Comparison of ENCODE assay signal across 1 cellular context in the genomic region with DNA sequence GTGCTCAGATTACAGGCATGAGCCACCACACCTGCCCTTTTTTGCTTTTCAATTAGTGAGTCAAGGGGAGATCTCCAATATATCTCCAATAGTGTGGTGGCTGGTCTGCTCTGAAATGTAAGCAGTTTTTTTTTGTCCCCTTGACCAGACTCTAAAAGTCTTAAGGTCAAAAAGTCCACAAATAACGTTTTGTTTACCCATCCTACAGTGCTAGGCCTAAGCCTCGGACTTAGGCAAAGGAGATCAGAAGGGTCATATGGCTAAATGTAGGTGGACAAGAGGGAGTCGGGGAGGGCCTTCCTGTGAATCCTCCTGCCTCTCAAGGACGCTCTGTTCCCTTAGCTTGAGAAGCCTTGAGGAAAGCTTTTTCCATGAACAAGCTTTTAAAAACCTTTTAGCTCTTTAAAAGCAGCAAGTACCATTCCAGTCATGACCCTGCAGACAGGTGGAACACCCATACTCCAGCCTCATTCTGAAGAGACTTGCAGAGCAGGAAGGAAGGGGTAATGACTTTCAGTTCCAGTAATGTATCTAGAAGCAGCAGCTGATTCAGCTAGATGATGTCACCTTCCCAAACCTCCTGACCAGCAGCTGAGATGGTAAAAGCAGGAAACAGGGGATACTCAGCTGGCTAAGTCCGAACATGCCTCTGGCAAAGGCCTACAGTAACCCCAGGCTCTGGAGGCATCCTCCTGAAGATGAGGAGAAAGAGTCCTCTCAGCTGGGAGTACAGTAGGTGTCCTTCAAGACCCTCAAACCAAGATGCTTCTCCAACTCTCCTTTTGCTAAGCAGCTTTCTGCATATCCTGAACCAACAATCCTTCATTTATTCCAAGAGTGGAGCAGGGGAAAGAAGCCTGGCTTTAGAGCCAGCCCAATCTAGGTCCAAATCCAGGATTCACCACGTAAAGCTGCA.
A peak's percentile ranks its signal among the peaks of the same experiment; 100 is the strongest.
TF ChIP-seq lines count a peak whose summit lies in the region.

No MANE protein-coding gene starts in this region.

TF ChIP-seq in HepG2, 621 proteins besides CTCF, POLR2A, EP300 and RAD21 (continued from another document and continues in another):
- TF ChIP-seq ZNF20 (CRISPR knock-in tag; IDR thresholded peaks at IDR 0.05) (no peak), ZNF484 (CRISPR knock-in tag; IDR thresholded peaks at IDR 0.05; ENCODE audit: borderline replicate concordance, low read depth) (no peak), KAT8 (CRISPR knock-in tag; IDR thresholded peaks at IDR 0.05) (no peak; the same call in 1 of the 2 replicates), PCBP1 (IDR thresholded peaks at IDR 0.05; ENCODE audit: borderline replicate concordance, low read depth, low read length) (no peak), SNAI1 (CRISPR knock-in tag; IDR thresholded peaks at IDR 0.05; ENCODE audit: borderline replicate concordance) (peak; percentile 62; the same call in 1 of the 2 replicates), ARNT (IDR thresholded peaks at IDR 0.05) (no peak), PAWR (CRISPR knock-in tag; IDR thresholded peaks at IDR 0.05; ENCODE audit: borderline replicate concordance) (no peak), ZKSCAN5 (CRISPR knock-in tag; IDR thresholded peaks at IDR 0.05) (no peak), ZNF253 (CRISPR knock-in tag; IDR thresholded peaks at IDR 0.05; ENCODE audit: borderline replicate concordance) (no peak), ZNF296 (CRISPR knock-in tag; conservative IDR thresholded peaks at IDR 0.05) (no peak), ZNF292 (CRISPR knock-in tag; IDR thresholded peaks at IDR 0.05; ENCODE audit: borderline replicate concordance, low read depth) (no peak), TAF1 (CRISPR knock-in tag; IDR thresholded peaks at IDR 0.05) (no peak), MLLT10 (CRISPR knock-in tag; IDR thresholded peaks at IDR 0.05) (no peak)
- TF ChIP-seq, protein P1, sequence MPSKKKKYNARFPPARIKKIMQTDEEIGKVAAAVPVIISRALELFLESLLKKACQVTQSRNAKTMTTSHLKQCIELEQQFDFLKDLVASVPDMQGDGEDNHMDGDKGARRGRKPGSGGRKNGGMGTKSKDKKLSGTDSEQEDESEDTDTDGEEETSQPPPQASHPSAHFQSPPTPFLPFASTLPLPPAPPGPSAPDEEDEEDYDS (CRISPR knock-in tag; IDR thresholded peaks at IDR 0.05) = peak; percentile 45; the same call in 1 of the 2 replicates
- TF ChIP-seq, protein P2, sequence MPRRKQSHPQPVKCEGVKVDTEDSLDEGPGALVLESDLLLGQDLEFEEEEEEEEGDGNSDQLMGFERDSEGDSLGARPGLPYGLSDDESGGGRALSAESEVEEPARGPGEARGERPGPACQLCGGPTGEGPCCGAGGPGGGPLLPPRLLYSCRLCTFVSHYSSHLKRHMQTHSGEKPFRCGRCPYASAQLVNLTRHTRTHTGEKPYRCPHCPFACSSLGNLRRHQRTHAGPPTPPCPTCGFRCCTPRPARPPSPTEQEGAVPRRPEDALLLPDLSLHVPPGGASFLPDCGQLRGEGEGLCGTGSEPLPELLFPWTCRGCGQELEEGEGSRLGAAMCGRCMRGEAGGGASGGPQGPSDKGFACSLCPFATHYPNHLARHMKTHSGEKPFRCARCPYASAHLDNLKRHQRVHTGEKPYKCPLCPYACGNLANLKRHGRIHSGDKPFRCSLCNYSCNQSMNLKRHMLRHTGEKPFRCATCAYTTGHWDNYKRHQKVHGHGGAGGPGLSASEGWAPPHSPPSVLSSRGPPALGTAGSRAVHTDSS (CRISPR knock-in tag; conservative IDR thresholded peaks at IDR 0.05) = no peak
- TF ChIP-seq, protein P3, sequence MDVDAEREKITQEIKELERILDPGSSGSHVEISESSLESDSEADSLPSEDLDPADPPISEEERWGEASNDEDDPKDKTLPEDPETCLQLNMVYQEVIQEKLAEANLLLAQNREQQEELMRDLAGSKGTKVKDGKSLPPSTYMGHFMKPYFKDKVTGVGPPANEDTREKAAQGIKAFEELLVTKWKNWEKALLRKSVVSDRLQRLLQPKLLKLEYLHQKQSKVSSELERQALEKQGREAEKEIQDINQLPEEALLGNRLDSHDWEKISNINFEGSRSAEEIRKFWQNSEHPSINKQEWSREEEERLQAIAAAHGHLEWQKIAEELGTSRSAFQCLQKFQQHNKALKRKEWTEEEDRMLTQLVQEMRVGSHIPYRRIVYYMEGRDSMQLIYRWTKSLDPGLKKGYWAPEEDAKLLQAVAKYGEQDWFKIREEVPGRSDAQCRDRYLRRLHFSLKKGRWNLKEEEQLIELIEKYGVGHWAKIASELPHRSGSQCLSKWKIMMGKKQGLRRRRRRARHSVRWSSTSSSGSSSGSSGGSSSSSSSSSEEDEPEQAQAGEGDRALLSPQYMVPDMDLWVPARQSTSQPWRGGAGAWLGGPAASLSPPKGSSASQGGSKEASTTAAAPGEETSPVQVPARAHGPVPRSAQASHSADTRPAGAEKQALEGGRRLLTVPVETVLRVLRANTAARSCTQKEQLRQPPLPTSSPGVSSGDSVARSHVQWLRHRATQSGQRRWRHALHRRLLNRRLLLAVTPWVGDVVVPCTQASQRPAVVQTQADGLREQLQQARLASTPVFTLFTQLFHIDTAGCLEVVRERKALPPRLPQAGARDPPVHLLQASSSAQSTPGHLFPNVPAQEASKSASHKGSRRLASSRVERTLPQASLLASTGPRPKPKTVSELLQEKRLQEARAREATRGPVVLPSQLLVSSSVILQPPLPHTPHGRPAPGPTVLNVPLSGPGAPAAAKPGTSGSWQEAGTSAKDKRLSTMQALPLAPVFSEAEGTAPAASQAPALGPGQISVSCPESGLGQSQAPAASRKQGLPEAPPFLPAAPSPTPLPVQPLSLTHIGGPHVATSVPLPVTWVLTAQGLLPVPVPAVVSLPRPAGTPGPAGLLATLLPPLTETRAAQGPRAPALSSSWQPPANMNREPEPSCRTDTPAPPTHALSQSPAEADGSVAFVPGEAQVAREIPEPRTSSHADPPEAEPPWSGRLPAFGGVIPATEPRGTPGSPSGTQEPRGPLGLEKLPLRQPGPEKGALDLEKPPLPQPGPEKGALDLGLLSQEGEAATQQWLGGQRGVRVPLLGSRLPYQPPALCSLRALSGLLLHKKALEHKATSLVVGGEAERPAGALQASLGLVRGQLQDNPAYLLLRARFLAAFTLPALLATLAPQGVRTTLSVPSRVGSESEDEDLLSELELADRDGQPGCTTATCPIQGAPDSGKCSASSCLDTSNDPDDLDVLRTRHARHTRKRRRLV (CRISPR knock-in tag; IDR thresholded peaks at IDR 0.05) = peak; percentile 63; the same call in 1 of the 2 replicates
- TF ChIP-seq, protein P4, sequence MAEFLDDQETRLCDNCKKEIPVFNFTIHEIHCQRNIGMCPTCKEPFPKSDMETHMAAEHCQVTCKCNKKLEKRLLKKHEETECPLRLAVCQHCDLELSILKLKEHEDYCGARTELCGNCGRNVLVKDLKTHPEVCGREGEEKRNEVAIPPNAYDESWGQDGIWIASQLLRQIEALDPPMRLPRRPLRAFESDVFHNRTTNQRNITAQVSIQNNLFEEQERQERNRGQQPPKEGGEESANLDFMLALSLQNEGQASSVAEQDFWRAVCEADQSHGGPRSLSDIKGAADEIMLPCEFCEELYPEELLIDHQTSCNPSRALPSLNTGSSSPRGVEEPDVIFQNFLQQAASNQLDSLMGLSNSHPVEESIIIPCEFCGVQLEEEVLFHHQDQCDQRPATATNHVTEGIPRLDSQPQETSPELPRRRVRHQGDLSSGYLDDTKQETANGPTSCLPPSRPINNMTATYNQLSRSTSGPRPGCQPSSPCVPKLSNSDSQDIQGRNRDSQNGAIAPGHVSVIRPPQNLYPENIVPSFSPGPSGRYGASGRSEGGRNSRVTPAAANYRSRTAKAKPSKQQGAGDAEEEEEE (CRISPR knock-in tag; IDR thresholded peaks at IDR 0.05; ENCODE audit: borderline replicate concordance) = 0 out of 2 replicates have a peak, but pooled peaks have one; percentile 15
- TF ChIP-seq, protein P5, sequence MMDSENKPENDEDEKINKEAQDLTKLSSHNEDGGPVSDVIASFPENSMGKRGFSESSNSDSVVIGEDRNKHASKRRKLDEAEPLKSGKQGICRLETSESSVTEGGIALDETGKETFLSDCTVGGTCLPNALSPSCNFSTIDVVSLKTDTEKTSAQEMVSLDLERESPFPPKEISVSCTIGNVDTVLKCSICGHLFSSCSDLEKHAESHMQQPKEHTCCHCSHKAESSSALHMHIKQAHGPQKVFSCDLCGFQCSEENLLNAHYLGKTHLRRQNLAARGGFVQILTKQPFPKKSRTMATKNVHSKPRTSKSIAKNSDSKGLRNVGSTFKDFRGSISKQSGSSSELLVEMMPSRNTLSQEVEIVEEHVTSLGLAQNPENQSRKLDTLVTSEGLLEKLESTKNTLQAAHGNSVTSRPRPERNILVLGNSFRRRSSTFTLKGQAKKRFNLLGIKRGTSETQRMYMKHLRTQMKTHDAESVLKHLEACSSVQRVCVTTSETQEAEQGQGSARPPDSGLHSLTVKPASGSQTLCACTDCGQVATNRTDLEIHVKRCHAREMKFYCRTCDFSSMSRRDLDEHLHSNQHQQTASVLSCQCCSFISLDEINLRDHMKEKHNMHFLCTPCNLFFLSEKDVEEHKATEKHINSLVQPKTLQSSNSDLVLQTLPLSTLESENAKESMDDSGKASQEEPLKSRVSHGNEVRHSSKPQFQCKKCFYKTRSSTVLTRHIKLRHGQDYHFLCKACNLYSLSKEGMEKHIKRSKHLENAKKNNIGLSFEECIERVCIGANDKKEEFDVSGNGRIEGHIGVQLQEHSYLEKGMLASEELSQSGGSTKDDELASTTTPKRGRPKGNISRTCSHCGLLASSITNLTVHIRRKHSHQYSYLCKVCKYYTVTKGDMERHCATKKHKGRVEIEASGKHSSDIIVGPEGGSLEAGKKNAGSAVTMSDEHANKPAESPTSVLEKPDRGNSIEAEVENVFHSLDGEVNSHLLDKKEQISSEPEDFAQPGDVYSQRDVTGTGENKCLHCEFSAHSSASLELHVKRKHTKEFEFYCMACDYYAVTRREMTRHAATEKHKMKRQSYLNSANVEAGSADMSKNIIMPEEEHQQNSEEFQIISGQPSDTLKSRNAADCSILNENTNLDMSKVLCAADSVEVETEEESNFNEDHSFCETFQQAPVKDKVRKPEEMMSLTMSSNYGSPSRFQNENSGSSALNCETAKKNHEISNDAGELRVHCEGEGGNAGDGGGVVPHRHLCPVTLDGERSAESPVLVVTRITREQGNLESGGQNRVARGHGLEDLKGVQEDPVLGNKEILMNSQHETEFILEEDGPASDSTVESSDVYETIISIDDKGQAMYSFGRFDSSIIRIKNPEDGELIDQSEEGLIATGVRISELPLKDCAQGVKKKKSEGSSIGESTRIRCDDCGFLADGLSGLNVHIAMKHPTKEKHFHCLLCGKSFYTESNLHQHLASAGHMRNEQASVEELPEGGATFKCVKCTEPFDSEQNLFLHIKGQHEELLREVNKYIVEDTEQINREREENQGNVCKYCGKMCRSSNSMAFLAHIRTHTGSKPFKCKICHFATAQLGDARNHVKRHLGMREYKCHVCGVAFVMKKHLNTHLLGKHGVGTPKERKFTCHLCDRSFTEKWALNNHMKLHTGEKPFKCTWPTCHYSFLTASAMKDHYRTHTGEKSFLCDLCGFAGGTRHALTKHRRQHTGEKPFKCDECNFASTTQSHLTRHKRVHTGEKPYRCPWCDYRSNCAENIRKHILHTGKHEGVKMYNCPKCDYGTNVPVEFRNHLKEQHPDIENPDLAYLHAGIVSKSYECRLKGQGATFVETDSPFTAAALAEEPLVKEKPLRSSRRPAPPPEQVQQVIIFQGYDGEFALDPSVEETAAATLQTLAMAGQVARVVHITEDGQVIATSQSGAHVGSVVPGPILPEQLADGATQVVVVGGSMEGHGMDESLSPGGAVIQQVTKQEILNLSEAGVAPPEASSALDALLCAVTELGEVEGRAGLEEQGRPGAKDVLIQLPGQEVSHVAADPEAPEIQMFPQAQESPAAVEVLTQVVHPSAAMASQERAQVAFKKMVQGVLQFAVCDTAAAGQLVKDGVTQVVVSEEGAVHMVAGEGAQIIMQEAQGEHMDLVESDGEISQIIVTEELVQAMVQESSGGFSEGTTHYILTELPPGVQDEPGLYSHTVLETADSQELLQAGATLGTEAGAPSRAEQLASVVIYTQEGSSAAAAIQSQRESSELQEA (CRISPR knock-in tag; IDR thresholded peaks at IDR 0.05; ENCODE audit: not compliant biosample characterization) = no peak
- TF ChIP-seq, protein P6, sequence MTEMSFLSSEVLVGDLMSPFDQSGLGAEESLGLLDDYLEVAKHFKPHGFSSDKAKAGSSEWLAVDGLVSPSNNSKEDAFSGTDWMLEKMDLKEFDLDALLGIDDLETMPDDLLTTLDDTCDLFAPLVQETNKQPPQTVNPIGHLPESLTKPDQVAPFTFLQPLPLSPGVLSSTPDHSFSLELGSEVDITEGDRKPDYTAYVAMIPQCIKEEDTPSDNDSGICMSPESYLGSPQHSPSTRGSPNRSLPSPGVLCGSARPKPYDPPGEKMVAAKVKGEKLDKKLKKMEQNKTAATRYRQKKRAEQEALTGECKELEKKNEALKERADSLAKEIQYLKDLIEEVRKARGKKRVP (CRISPR knock-in tag; IDR thresholded peaks at IDR 0.05) = 0 out of 4 replicates have a peak, but pooled peaks of 1 of the 2 experiments have one; percentile 11
- TF ChIP-seq, protein P7, sequence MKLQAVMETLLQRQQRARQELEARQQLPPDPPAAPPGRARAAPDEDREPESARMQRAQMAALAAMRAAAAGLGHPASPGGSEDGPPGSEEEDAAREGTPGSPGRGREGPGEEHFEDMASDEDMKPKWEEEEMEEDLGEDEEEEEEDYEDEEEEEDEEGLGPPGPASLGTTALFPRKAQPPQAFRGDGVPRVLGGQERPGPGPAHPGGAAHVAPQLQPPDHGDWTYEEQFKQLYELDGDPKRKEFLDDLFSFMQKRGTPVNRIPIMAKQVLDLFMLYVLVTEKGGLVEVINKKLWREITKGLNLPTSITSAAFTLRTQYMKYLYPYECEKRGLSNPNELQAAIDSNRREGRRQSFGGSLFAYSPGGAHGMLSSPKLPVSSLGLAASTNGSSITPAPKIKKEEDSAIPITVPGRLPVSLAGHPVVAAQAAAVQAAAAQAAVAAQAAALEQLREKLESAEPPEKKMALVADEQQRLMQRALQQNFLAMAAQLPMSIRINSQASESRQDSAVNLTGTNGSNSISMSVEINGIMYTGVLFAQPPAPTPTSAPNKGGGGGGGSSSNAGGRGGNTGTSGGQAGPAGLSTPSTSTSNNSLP (IDR thresholded peaks at IDR 0.05; ENCODE audit: low read depth, low read length) = no peak
- TF ChIP-seq, protein P8, sequence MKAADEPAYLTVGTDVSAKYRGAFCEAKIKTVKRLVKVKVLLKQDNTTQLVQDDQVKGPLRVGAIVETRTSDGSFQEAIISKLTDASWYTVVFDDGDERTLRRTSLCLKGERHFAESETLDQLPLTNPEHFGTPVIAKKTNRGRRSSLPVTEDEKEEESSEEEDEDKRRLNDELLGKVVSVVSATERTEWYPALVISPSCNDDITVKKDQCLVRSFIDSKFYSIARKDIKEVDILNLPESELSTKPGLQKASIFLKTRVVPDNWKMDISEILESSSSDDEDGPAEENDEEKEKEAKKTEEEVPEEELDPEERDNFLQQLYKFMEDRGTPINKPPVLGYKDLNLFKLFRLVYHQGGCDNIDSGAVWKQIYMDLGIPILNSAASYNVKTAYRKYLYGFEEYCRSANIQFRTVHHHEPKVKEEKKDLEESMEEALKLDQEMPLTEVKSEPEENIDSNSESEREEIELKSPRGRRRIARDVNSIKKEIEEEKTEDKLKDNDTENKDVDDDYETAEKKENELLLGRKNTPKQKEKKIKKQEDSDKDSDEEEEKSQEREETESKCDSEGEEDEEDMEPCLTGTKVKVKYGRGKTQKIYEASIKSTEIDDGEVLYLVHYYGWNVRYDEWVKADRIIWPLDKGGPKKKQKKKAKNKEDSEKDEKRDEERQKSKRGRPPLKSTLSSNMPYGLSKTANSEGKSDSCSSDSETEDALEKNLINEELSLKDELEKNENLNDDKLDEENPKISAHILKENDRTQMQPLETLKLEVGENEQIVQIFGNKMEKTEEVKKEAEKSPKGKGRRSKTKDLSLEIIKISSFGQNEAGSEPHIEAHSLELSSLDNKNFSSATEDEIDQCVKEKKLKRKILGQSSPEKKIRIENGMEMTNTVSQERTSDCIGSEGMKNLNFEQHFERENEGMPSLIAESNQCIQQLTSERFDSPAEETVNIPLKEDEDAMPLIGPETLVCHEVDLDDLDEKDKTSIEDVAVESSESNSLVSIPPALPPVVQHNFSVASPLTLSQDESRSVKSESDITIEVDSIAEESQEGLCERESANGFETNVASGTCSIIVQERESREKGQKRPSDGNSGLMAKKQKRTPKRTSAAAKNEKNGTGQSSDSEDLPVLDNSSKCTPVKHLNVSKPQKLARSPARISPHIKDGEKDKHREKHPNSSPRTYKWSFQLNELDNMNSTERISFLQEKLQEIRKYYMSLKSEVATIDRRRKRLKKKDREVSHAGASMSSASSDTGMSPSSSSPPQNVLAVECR (CRISPR knock-in tag; IDR thresholded peaks at IDR 0.05; ENCODE audit: borderline replicate concordance) = peak; percentile 52; the same call in 1 of the 2 replicates
